Comparison of ENCODE assay signal across 9 cellular contexts in the genomic region with DNA sequence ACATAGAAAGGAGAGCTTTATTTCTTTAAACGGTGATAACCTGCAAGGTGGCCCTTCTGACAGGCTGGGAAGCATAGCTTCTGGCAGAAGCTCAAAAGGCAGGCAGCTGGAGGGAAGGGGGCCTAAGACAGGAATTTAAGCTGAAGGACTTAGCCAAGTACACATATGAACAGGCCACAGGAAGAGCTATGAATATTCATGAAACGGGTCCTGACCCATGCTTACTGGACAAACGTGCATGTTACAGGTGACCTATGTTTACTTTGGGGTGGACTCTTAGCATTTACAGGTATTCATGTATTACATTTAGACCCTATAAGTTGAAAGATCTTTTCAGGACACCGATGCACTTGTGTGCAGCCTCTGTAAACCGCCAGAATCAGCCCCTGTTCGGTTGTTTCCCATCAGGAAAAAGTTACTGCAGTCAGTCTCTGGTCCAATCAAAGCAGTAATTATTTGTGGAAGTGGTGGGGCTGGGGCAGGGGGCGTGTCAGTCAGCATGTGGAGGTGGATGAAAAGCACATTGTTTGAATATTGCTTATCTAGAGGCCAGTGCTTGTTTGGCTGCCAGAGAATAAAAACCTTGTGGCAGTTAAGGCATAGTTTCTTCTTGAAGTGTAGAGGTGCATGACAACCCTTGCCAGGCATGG. TPM values are rescaled to one million over a fixed set of nuclear protein-coding genes. Genes with fewer than 3 reads are reported as not detected.
A peak's percentile ranks its signal among the peaks of the same experiment; 100 is the strongest.
DNase-seq lines count a peak whose midpoint lies in the region; ATAC-seq and TF ChIP-seq lines count a peak whose summit lies in the region.
"Had no signal": no experiment of that assay in that cellular context is flagged by ENCODE, and none has a peak within 500 bp of the region (broad histone marks: within the 10 kb centered on the region; RNA-seq: fewer than 3 reads in every experiment).

No MANE protein-coding gene starts in this region.

- peaks cover 71% of the 10 kb centered on the region for H3K4me1 ChIP-seq in left ventricle myocardium inferior
- H3K4me1 ChIP-seq in upper lobe of right lung, result peaks cover 28% of the 10 kb centered on the region

- peak overlapping the region; percentile 100 for H3K27ac ChIP-seq in left ventricle myocardium inferior (replicated peaks)
- H3K27ac ChIP-seq in upper lobe of right lung, result peak overlapping the region; percentile 96

- H3K4me3 ChIP-seq in left ventricle myocardium inferior, result peak overlapping the region; percentile 78
- H3K4me3 ChIP-seq in upper lobe of right lung, result no peak overlapping the region
- no peak overlapping the region for H3K4me3 ChIP-seq in MG63

- H3K4me1 Mint-ChIP-seq in activated naive CD8-positive, alpha-beta T cell treated with anti-CD3 and anti-CD28 coated beads for 36 hours, result peaks cover 33% of the 10 kb centered on the region
- H3K4me1 Mint-ChIP-seq in mesothelial cell of epicardium, result peaks cover 43% of the 10 kb centered on the region

- DNase-seq in left ventricle myocardium inferior (no peak), left ventricle myocardium superior (no peak), mesothelial cell of epicardium (ENCODE audit: low spot score in 2 of 2, unreplicated experiment in 2 of 2) (no peak), upper lobe of right lung (no peak), SK-N-DZ (ENCODE audit: low spot score) (no peak), MG63 (no peak)
- no peak for DNase-seq in activated naive CD8-positive, alpha-beta T cell treated with anti-CD3 and anti-CD28 coated beads for 36 hours
- DNase-seq: occipital lobe had no signal

- H3K27ac Mint-ChIP-seq in activated naive CD8-positive, alpha-beta T cell treated with anti-CD3 and anti-CD28 coated beads for 36 hours, result peak overlapping the region; percentile 83
- peak overlapping the region; percentile 96 for H3K27ac Mint-ChIP-seq in mesothelial cell of epicardium

- TF ChIP-seq CTCF in left ventricle myocardium inferior (IDR thresholded peaks at IDR 0.05; ENCODE audit: borderline replicate concordance) (no peak), mesothelial cell of epicardium (IDR thresholded peaks at IDR 0.05; ENCODE audit: unreplicated experiment) (no peak), upper lobe of right lung (IDR thresholded peaks at IDR 0.05) (no peak)

- intact Hi-C loops in left ventricle myocardium inferior (cut with micrococcal nuclease), result no loop called here
- intact Hi-C loops in left ventricle myocardium superior (cut with micrococcal nuclease), result no loop called here
- intact Hi-C loops in upper lobe of right lung (cut with DNase I), result no loop called here

- H3K36me3 Mint-ChIP-seq in activated naive CD8-positive, alpha-beta T cell treated with anti-CD3 and anti-CD28 coated beads for 36 hours, result peaks cover 10% of the 10 kb centered on the region
- no peaks in the 10 kb centered on the region for H3K36me3 Mint-ChIP-seq in mesothelial cell of epicardium

- no peaks in the 10 kb centered on the region for H3K27me3 Mint-ChIP-seq in activated naive CD8-positive, alpha-beta T cell treated with anti-CD3 and anti-CD28 coated beads for 36 hours
- H3K27me3 Mint-ChIP-seq in mesothelial cell of epicardium (ENCODE audit: low read depth), result no peaks in the 10 kb centered on the region

- peaks cover 8% of the 10 kb centered on the region for H3K36me3 ChIP-seq in left ventricle myocardium inferior
- H3K36me3 ChIP-seq in upper lobe of right lung, result peaks cover 16% of the 10 kb centered on the region
- H3K36me3 ChIP-seq in MG63, result peaks cover 3% of the 10 kb centered on the region; the same call in 1 of the 2 replicates

- no peaks in the 10 kb centered on the region for H3K27me3 ChIP-seq in left ventricle myocardium inferior (ENCODE audit: low read depth)
- H3K27me3 ChIP-seq in upper lobe of right lung, result no peaks in the 10 kb centered on the region
- no peaks in the 10 kb centered on the region for H3K27me3 ChIP-seq in MG63

- ATAC-seq in left ventricle myocardium superior (no peak), upper lobe of right lung (no peak), GM19463 (IDR thresholded peaks at IDR 0.05; ENCODE audit: unreplicated experiment) (no peak)

- no peaks in the 10 kb centered on the region for H3K9me3 ChIP-seq in left ventricle myocardium inferior (replicated peaks)
- no peaks in the 10 kb centered on the region for H3K9me3 ChIP-seq in upper lobe of right lung
- no peaks in the 10 kb centered on the region for H3K9me3 ChIP-seq in MG63

- no peaks in the 10 kb centered on the region for H3K9me3 Mint-ChIP-seq in activated naive CD8-positive, alpha-beta T cell treated with anti-CD3 and anti-CD28 coated beads for 36 hours
- H3K9me3 Mint-ChIP-seq in mesothelial cell of epicardium, result no peaks in the 10 kb centered on the region

- peak overlapping the region; percentile 72 for H3K4me3 Mint-ChIP-seq in activated naive CD8-positive, alpha-beta T cell treated with anti-CD3 and anti-CD28 coated beads for 36 hours
- H3K4me3 Mint-ChIP-seq in mesothelial cell of epicardium, result peak overlapping the region; percentile 91

RNA-seq across cellular contexts. Expression of a gene that starts 2.9 kb away (rescaled TPM):
- total RNA-seq in left ventricle myocardium inferior (24.9 TPM), left ventricle myocardium superior (26.7 TPM), mesothelial cell of epicardium (13.9 to 15.3 TPM (median 15.0 TPM) in 3 replicates), upper lobe of right lung (12.5 TPM)
- total RNA-seq in activated naive CD8-positive, alpha-beta T cell treated with anti-CD3 and anti-CD28 coated beads for 36 hours, result 10 to 100 TPM; 11.5 to 12.1 TPM
- 9.5 and 15.0 TPM in 2 replicates for polyA plus RNA-seq in SK-N-DZ (2014; cell fraction: cytosol; rRNA removed)
- 15.3 and 20.4 TPM in 2 replicates for polyA plus RNA-seq in SK-N-DZ (2014; cell fraction: nucleus; rRNA removed)
- 7.2 and 8.2 TPM in 2 replicates for total RNA-seq in MG63 (2014; rRNA removed; shearing (Covaris generic); ENCODE audit: low replicate concordance)

RNA-seq across cellular contexts. Expression of a gene that starts 8.5 kb away (rescaled TPM):
- total RNA-seq in left ventricle myocardium inferior (7.3 TPM), left ventricle myocardium superior (6.0 TPM), mesothelial cell of epicardium (23.7 to 25.5 TPM (median 24.8 TPM) in 3 replicates), upper lobe of right lung (16.2 TPM)
- 10 to 100 TPM; 53.5 to 55.9 TPM for total RNA-seq in activated naive CD8-positive, alpha-beta T cell treated with anti-CD3 and anti-CD28 coated beads for 36 hours
- polyA plus RNA-seq in SK-N-DZ (2014; cell fraction: cytosol; rRNA removed), result 83.3 and 99.4 TPM in 2 replicates
- 48.4 and 63.7 TPM in 2 replicates for polyA plus RNA-seq in SK-N-DZ (2014; cell fraction: nucleus; rRNA removed)
- 46.7 and 55.1 TPM in 2 replicates for total RNA-seq in MG63 (2014; rRNA removed; shearing (Covaris generic); ENCODE audit: low replicate concordance)
